ENCODE assay signal across 9 cellular contexts in genomic region chr5:141657937-141658545, GRCh38. TPM values are rescaled to one million over a fixed set of nuclear protein-coding genes. Genes with fewer than 3 reads are reported as not detected.
A peak's percentile ranks its signal among the peaks of the same experiment; 100 is the strongest.
DNase-seq lines count a peak whose midpoint lies in the region; ATAC-seq and TF ChIP-seq lines count a peak whose summit lies in the region.
"Had no signal": no experiment of that assay in that cellular context is flagged by ENCODE, and none has a peak within 500 bp of the region (broad histone marks: within the 10 kb centered on the region; RNA-seq: fewer than 3 reads in every experiment).

No MANE protein-coding gene starts in this region.

- no peak overlapping the region for H3K4me2 ChIP-seq in mammary epithelial cell (ENCODE audit: insufficient read depth, low read depth, low read length)

- H3K27ac ChIP-seq in breast epithelium (no peak overlapping the region), mammary epithelial cell (ENCODE audit: insufficient read depth, low read depth, low read length) (peak overlapping the region; percentile 14), A673 (ENCODE audit: low read depth, low read length, poor library complexity, severe bottlenecking) (no peak overlapping the region)

- H3K4me3 Mint-ChIP-seq in MCF 10A (ENCODE audit: unreplicated experiment), result no peak overlapping the region

- BruUV-seq in MCF 10A (replicated peaks; lab: Mats Ljungman, UMichigan) (no TSS peak), mammary epithelial cell (replicated peaks; lab: Mats Ljungman, UMichigan) (no TSS peak), A673 (replicated peaks; lab: Mats Ljungman, UMichigan) (no TSS peak)

- peak; percentile 79 for DNase-seq in MCF 10A (ENCODE audit: unreplicated experiment)
- no peak for DNase-seq in breast epithelium (ENCODE audit: low spot score in 2 of 2)
- DNase-seq in mammary epithelial cell, result peak; percentile 82
- DNase-seq in retina, result no peak
- no peak for DNase-seq in effector CD8-positive, alpha-beta T cell (lab: John Stamatoyannopoulos, UW)
- DNase-seq in A673 (ENCODE audit: low spot score), result no peak
- DNase-seq: cerebellar nuclear complex had no signal

- no peak overlapping the region for H3K9ac ChIP-seq in mammary epithelial cell (ENCODE audit: insufficient read depth, low read length)

- no peaks in the 10 kb centered on the region for H3K9me3 Mint-ChIP-seq in MCF 10A (ENCODE audit: unreplicated experiment)

- dilution Hi-C loops in mammary epithelial cell (cut with HindIII; ENCODE audit: low sequenced_read_pairs), result no loop called here

- peaks cover 17% of the 10 kb centered on the region for H3K36me3 Mint-ChIP-seq in MCF 10A (ENCODE audit: insufficient read depth, unreplicated experiment)

- no peak overlapping the region for H3K27ac Mint-ChIP-seq in MCF 10A (ENCODE audit: low read depth, unreplicated experiment)

- H3K4me3 ChIP-seq in breast epithelium (no peak overlapping the region), mammary epithelial cell (replicated peaks in 1 of 3; ENCODE audit: insufficient read depth in 1 of 3, low read depth in 2 of 3, low read length in 3 of 3) (no peak overlapping the region), A673 (ENCODE audit: low read depth, low read length, poor library complexity, severe bottlenecking) (no peak overlapping the region)

- H3K79me2 ChIP-seq in mammary epithelial cell (ENCODE audit: insufficient read depth, low read length), result no peaks in the 10 kb centered on the region

- H3K4me1 ChIP-seq in breast epithelium, result no peaks in the 10 kb centered on the region
- peaks cover 12% of the 10 kb centered on the region for H3K4me1 ChIP-seq in mammary epithelial cell (ENCODE audit: insufficient read depth, low read length)
- H3K4me1 ChIP-seq in A673 (ENCODE audit: insufficient read depth, low read length, poor library complexity, severe bottlenecking), result no peaks in the 10 kb centered on the region

- peak; percentile 56 for ATAC-seq in HG03439 (IDR thresholded peaks at IDR 0.05; ENCODE audit: unreplicated experiment)
- no peak for ATAC-seq in GM21528 (IDR thresholded peaks at IDR 0.05; ENCODE audit: low FRiP score, unreplicated experiment)

- no peaks in the 10 kb centered on the region for H3K9me3 ChIP-seq in breast epithelium
- no peaks in the 10 kb centered on the region for H3K9me3 ChIP-seq in mammary epithelial cell (replicated peaks; ENCODE audit: insufficient read depth, low read length)
- H3K9me3 ChIP-seq in A673 (ENCODE audit: low read depth, low read length, poor library complexity, severe bottlenecking), result no peaks in the 10 kb centered on the region

- 52% methylated on average over 6 of the region's 8 CpGs for WGBS in mammary epithelial cell (ENCODE audit: low coverage, missing lambda C conversion rate)

- TF ChIP-seq CTCF in MCF 10A (IDR thresholded peaks at IDR 0.05; ENCODE audit: unreplicated experiment), result no peak
- no peak for TF ChIP-seq CTCF in breast epithelium (IDR thresholded peaks at IDR 0.05)
- TF ChIP-seq CTCF in mammary epithelial cell (conservative IDR thresholded peaks at IDR 0.05 in 1 of 2, IDR thresholded peaks at IDR 0.05 in 1 of 2; ENCODE audit: extremely low read depth in 1 of 2, insufficient read depth in 1 of 2, low read depth in 1 of 2, low read length in 2 of 2), result no peak
- no peak for TF ChIP-seq CTCF in A673 (conservative IDR thresholded peaks at IDR 0.05; ENCODE audit: low read depth, low read length)

- no peak for TF ChIP-seq POLR2A in breast epithelium (IDR thresholded peaks at IDR 0.05)

- peaks cover 7% of the 10 kb centered on the region for H3K4me1 Mint-ChIP-seq in MCF 10A (ENCODE audit: insufficient read depth, unreplicated experiment)

- H3K27me3 ChIP-seq in breast epithelium, result no peaks in the 10 kb centered on the region
- no peaks in the 10 kb centered on the region for H3K27me3 ChIP-seq in mammary epithelial cell (ENCODE audit: insufficient read depth, low read length)
- H3K27me3 ChIP-seq in A673 (replicated peaks; ENCODE audit: insufficient read depth, low read depth, low read length, poor library complexity), result no peaks in the 10 kb centered on the region

- no peaks in the 10 kb centered on the region for H4K20me1 ChIP-seq in mammary epithelial cell (ENCODE audit: insufficient read depth, low read length)

- H2AFZ ChIP-seq in mammary epithelial cell (ENCODE audit: low read depth, low read length), result no peak overlapping the region

- CTCF ChIA-PET in MCF 10A (lab: Yijun Ruan, JAX) (interaction anchor here (1.0 to 4.3 kb wide), 6 partner anchors 20 to 303 kb away, joined by 3 to 29 read pairs (median 6); partner anchors contain the start of genes DIAPH1 and PCDH1), mammary epithelial cell (lab: Charles Lee; ENCODE audit: low non-redundant PET) (interaction anchor here (0.5 kb wide), 1 partner anchor 232 kb away, joined by 5 read pairs; no protein-coding TSS in a partner anchor), A673 (lab: Charles Lee) (interaction anchor here (0.6 kb wide), 1 partner anchor 35 kb away, joined by 3 read pairs; no protein-coding TSS in a partner anchor)

- POLR2A ChIA-PET in MCF 10A (lab: Yijun Ruan, JAX) (interaction anchor here (0.9 to 1.0 kb wide), 2 partner anchors 20 to 22 kb away, joined by 3 to 4 read pairs; no protein-coding TSS in a partner anchor), A673 (lab: Charles Lee; ENCODE audit: low non-redundant PET) (no interaction called here)

- intact Hi-C loops in MCF 10A (cut with micrococcal nuclease), result no loop called here
- intact Hi-C loops in breast epithelium (cut with DNase I; ENCODE audit: low total_unique reads), result no loop called here
- intact Hi-C loops in mammary epithelial cell (cut with micrococcal nuclease), result no loop called here
- intact Hi-C loops in A673 (cut with micrococcal nuclease; ENCODE audit: unreplicated experiment), result no loop called here

- in situ Hi-C loops in mammary epithelial cell (cut with MboI; ENCODE audit: low sequenced_read_pairs in 2 of 2), result no loop called here

- H3K36me3 ChIP-seq in breast epithelium (no peaks in the 10 kb centered on the region), mammary epithelial cell (ENCODE audit: insufficient read depth, low read length) (peaks cover 4% of the 10 kb centered on the region), A673 (ENCODE audit: insufficient read depth, low read length, poor library complexity, severe bottlenecking) (no peaks in the 10 kb centered on the region)

- H3K27me3 Mint-ChIP-seq in MCF 10A (ENCODE audit: insufficient read depth, unreplicated experiment), result no peaks in the 10 kb centered on the region

RNA-seq across cellular contexts. Expression of gene FCHSD1, which starts 6.8 kb away (rescaled TPM):
- total RNA-seq in MCF 10A (2022) (21.2 and 22.1 TPM in 2 replicates), breast epithelium (10 to 100 TPM; 18.1 to 32.1 (median 24.3) TPM), mammary epithelial cell (10 to 100 TPM; 23.7 to 32.0 TPM), A673 (2021) (2.3 and 3.9 TPM in 2 replicates)
- polyA plus RNA-seq in mammary epithelial cell, result 12.3 TPM
- 17.2 TPM for polyA minus RNA-seq in mammary epithelial cell

RNA-seq across cellular contexts. Expression of gene RELL2, which starts 21.2 kb away (rescaled TPM):
- total RNA-seq in MCF 10A (2022) (12.5 and 13.3 TPM in 2 replicates), breast epithelium (1 to 10 TPM; 1.3 to 4.3 (median 4.0) TPM), mammary epithelial cell (10 to 100 TPM in 1 of 2 donors, 1 to 10 TPM in 1; 5.7 to 12.1 TPM), A673 (2021) (4.7 and 6.6 TPM in 2 replicates)
- 11.0 TPM for polyA plus RNA-seq in mammary epithelial cell
- 14.6 TPM for polyA minus RNA-seq in mammary epithelial cell

RNA-seq across cellular contexts. Expression of gene HDAC3, which starts 21.4 kb away (rescaled TPM):
- 83.5 and 85.6 TPM in 2 replicates for total RNA-seq in MCF 10A (2022)
- total RNA-seq in breast epithelium, result 10 to 100 TPM; 50.2 to 52.5 (median 52.1) TPM
- 10 to 100 TPM; 57.7 to 61.5 TPM for total RNA-seq in mammary epithelial cell
- polyA plus RNA-seq in mammary epithelial cell, result 84.5 TPM
- 163 TPM for polyA minus RNA-seq in mammary epithelial cell
- total RNA-seq in A673 (2021), result 93.1 and 109 TPM in 2 replicates

RNA-seq across cellular contexts. Expression of gene ARAP3, which starts 24.0 kb away (rescaled TPM):
- 19.8 and 22.8 TPM in 2 replicates for total RNA-seq in MCF 10A (2022)
- total RNA-seq in breast epithelium, result 10 to 100 TPM in 1 of 3 donors, 1 to 10 TPM in 2; 2.6 to 12.1 (median 5.9) TPM
- 10 to 100 TPM in 1 of 2 donors, 1 to 10 TPM in 1; 6.0 to 10.0 TPM for total RNA-seq in mammary epithelial cell
- polyA plus RNA-seq in mammary epithelial cell, result 6.0 TPM
- 18.6 TPM for polyA minus RNA-seq in mammary epithelial cell
- 4.1 and 4.6 TPM in 2 replicates for total RNA-seq in A673 (2021)

RNA-seq across cellular contexts. Expression of gene DIAPH1, which starts 39.2 kb away (rescaled TPM):
- total RNA-seq in MCF 10A (2022) (203 and 228 TPM in 2 replicates), breast epithelium (10 to 100 TPM; 58.8 to 64.8 (median 63.6) TPM), mammary epithelial cell (100 to 1,000 TPM in 1 of 2 donors, 10 to 100 TPM in 1; 52.0 to 178 TPM), A673 (2021) (105 and 109 TPM in 2 replicates)
- 128 TPM for polyA plus RNA-seq in mammary epithelial cell
- 507 TPM for polyA minus RNA-seq in mammary epithelial cell

Comparison
In these comparisons a context has a peak if more than half of its experiments do, and no peak if none do; other contexts are left out.
1. DNase-seq: peak in MCF 10A (single experiment) and mammary epithelial cell (single experiment); none in breast epithelium (0 of 2), retina (single experiment), effector CD8-positive, alpha-beta T cell (single experiment) and A673 (single experiment).